ENCODE assay signal across 9 cellular contexts in the genomic region with DNA sequence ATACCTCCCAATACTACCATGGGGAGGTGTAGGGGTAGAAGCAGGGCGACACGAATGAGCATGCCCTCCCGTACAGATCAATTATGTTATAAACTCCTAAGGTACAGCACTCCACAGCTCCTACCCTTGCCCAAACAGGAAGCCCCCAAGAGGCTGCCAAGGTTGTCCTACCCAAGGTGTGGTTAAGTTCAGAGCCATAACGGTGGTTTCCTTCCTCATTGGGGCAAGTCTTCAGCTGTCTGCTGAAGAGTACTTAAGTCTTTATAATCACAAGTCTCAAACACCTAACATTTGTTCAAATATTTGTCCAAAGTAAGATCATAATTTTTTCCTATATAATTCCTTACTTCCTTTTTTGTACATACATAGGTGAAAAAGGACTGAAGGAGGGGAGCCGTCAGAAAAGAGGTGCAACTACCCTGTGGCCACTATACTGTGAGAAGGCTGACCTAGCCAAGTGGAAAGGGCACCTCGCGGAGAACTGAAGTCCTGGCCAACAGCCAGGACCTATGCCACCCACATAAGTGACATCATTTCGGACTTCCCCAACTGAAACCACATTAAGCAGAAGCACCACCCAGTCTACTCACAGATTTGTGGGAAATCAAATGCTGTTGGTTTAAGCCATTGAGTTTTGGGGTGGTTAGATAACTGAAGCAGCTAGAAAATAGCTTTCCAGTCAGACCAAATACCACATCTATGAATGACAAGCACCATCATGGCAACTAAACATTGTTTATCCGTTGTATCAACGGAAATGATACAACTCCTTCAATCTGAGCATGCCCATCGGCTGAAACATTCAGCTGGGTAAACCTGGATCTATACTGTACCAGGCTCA. TPM values are rescaled to one million over a fixed set of nuclear protein-coding genes. Genes with fewer than 3 reads are reported as not detected.
DNase-seq lines count a peak whose midpoint lies in the region; FAIRE-seq and TF ChIP-seq lines count a peak whose summit lies in the region.
"Had no signal": no experiment of that assay in that cellular context is flagged by ENCODE, and none has a peak within 500 bp of the region (broad histone marks: within the 10 kb centered on the region; RNA-seq: fewer than 3 reads in every experiment).

No MANE protein-coding gene starts in this region.

- peaks cover 19% of the 10 kb centered on the region for H3K79me2 ChIP-seq in MM.1S (ENCODE audit: low read length)
- peaks cover 32% of the 10 kb centered on the region for H3K79me2 ChIP-seq in endothelial cell of umbilical vein (ENCODE audit: control insufficient read depth, insufficient read depth, low read length)

- H3K4me3 Mint-ChIP-seq in activated CD4-positive, alpha-beta T cell treated with anti-CD3 and anti-CD28 coated beads, Interleukin-2, amount 10 ng/mL, durations not matched to agents 7 days and 5 days: peak overlapping the region; percentile 63

- POLR2A ChIA-PET in activated CD4-positive, alpha-beta T cell treated with anti-CD3 and anti-CD28 coated beads, Interleukin-2, amount 10 ng/mL, durations not matched to agents 7 days and 5 days (lab: Charles Lee): no interaction called here
- POLR2A ChIA-PET in endothelial cell of umbilical vein (lab: Charles Lee): no interaction called here

- no peak for FAIRE-seq in endothelial cell of umbilical vein (lab: Jason Lieb, UNC)

- no peaks in the 10 kb centered on the region for H3K27me3 ChIP-seq in MM.1S (replicated peaks; ENCODE audit: insufficient read depth, low read length)
- no peaks in the 10 kb centered on the region for H3K27me3 ChIP-seq in endothelial cell of umbilical vein (ENCODE audit: control insufficient read depth in 2 of 2, insufficient read depth in 2 of 2, low read length in 2 of 2)

- H3K27ac Mint-ChIP-seq in activated CD4-positive, alpha-beta T cell treated with anti-CD3 and anti-CD28 coated beads, Interleukin-2, amount 10 ng/mL, durations not matched to agents 7 days and 5 days: peak overlapping the region; percentile 95

- dilution Hi-C loops in endothelial cell of umbilical vein (cut with MboI; ENCODE audit: extremely low pct_ligation_motif_present, low sequenced_read_pairs): no loop called here

- DNase-seq in DMS 273 (lab: John Stamatoyannopoulos, UW; ENCODE audit: unreplicated experiment): peak; percentile 5
- DNase-seq in DMS 273 treated with DMSO at 0.1 percent for 48 hours (lab: John Stamatoyannopoulos, UW): no peak
- peak; percentile 24 for DNase-seq in MM.1S
- peak; percentile 76 for DNase-seq in activated CD4-positive, alpha-beta T cell treated with anti-CD3 and anti-CD28 coated beads, Interleukin-2, amount 10 ng/mL, durations not matched to agents 7 days and 5 days
- DNase-seq in endothelial cell of umbilical vein (ENCODE audit: low read depth, low spot score): peak; percentile 40
- DNase-seq in stimulated activated CD4-positive, alpha-beta T cell treated with anti-CD3 and anti-CD28 coated beads, Interleukin-1b, Interleukin-23, amount 100 ng/mL, for 48 hours: peak; percentile 61
- DNase-seq in COLO829 (ENCODE audit: low spot score): no peak
- DNase-seq in DMS79 treated with DMSO at 0.1 percent for 48 hours (lab: John Stamatoyannopoulos, UW): no peak

- H3K9me3 Mint-ChIP-seq in activated CD4-positive, alpha-beta T cell treated with anti-CD3 and anti-CD28 coated beads, Interleukin-2, amount 10 ng/mL, durations not matched to agents 7 days and 5 days: no peaks in the 10 kb centered on the region

- H4K20me1 ChIP-seq in MM.1S (ENCODE audit: insufficient read depth, low read length) (no peaks in the 10 kb centered on the region), endothelial cell of umbilical vein (replicated peaks; ENCODE audit: control insufficient read depth, extremely low read depth, insufficient read depth, low read length) (no peaks in the 10 kb centered on the region)

- H3K9me1 ChIP-seq in endothelial cell of umbilical vein (replicated peaks; ENCODE audit: control insufficient read depth, extremely low read depth, insufficient read depth, low read length): no peaks in the 10 kb centered on the region

- H3K9me2 ChIP-seq in MM.1S (replicated peaks; ENCODE audit: insufficient read depth, low read length): no peaks in the 10 kb centered on the region

- H3K27ac ChIP-seq in MM.1S (ENCODE audit: low read length) (peak overlapping the region; percentile 5; the same call in 1 of the 2 replicates), endothelial cell of umbilical vein (ENCODE audit: insufficient read depth, low read depth, low read length) (peak overlapping the region; percentile 20)
- H3K27ac ChIP-seq: 22Rv1 had no signal

- H3K4me2 ChIP-seq in MM.1S (ENCODE audit: low read depth, low read length): no peak overlapping the region
- H3K4me2 ChIP-seq in endothelial cell of umbilical vein (ENCODE audit: insufficient read depth, low read length): no peak overlapping the region

- CTCF ChIA-PET in activated CD4-positive, alpha-beta T cell treated with anti-CD3 and anti-CD28 coated beads, Interleukin-2, amount 10 ng/mL, durations not matched to agents 7 days and 5 days (lab: Charles Lee): interaction anchor here (0.6 to 2.0 kb wide), 3 partner anchors 10 to 36 kb away, joined by 3 to 7 read pairs (median 5); no protein-coding TSS in a partner anchor
- CTCF ChIA-PET in endothelial cell of umbilical vein (lab: Charles Lee): interaction anchor here (1.1 to 1.6 kb wide), 3 partner anchors 10 to 69 kb away, joined by 3 to 6 read pairs (median 4); no protein-coding TSS in a partner anchor

- BruUV-seq in endothelial cell of umbilical vein (replicated peaks; lab: Mats Ljungman, UMichigan): no TSS peak

- H3F3A ChIP-seq in MM.1S (ENCODE audit: insufficient read depth, low read length): no peaks in the 10 kb centered on the region

- no peak for TF ChIP-seq CTCF in MM.1S (IDR thresholded peaks at IDR 0.05; ENCODE audit: low read length)
- TF ChIP-seq CTCF in endothelial cell of umbilical vein (IDR thresholded peaks at IDR 0.05; ENCODE audit: extremely low read depth in 1 of 2, insufficient read depth in 1 of 2, low read depth in 1 of 2, low read length in 2 of 2): no peak

- peaks cover 55% of the 10 kb centered on the region for H3K4me1 Mint-ChIP-seq in activated CD4-positive, alpha-beta T cell treated with anti-CD3 and anti-CD28 coated beads, Interleukin-2, amount 10 ng/mL, durations not matched to agents 7 days and 5 days

- H3K4me1 ChIP-seq in MM.1S (ENCODE audit: low read length) (0 out of 2 replicates have a peak, but pooled peaks cover 9% of the 10 kb centered on the region), endothelial cell of umbilical vein (ENCODE audit: control insufficient read depth, extremely low read depth, insufficient read depth, low read length) (peaks cover 10% of the 10 kb centered on the region)

- H3K9ac ChIP-seq in MM.1S (ENCODE audit: low read length): no peak overlapping the region
- H3K9ac ChIP-seq in endothelial cell of umbilical vein (replicated peaks; ENCODE audit: extremely low read depth, insufficient read depth, low read length): no peak overlapping the region

- TF ChIP-seq POLR2A in endothelial cell of umbilical vein (IDR thresholded peaks at IDR 0.05; ENCODE audit: low read depth, low read length): no peak

- no peaks in the 10 kb centered on the region for H3K27me3 Mint-ChIP-seq in activated CD4-positive, alpha-beta T cell treated with anti-CD3 and anti-CD28 coated beads, Interleukin-2, amount 10 ng/mL, durations not matched to agents 7 days and 5 days

- H3K36me3 Mint-ChIP-seq in activated CD4-positive, alpha-beta T cell treated with anti-CD3 and anti-CD28 coated beads, Interleukin-2, amount 10 ng/mL, durations not matched to agents 7 days and 5 days (ENCODE audit: low read depth): peaks cover 22% of the 10 kb centered on the region

- H2AFZ ChIP-seq in MM.1S (ENCODE audit: low read length): no peak overlapping the region
- H2AFZ ChIP-seq in endothelial cell of umbilical vein (ENCODE audit: low read depth, low read length): no peak overlapping the region

- intact Hi-C loops in endothelial cell of umbilical vein (cut with micrococcal nuclease): loop anchor here (5.0 kb wide), 1 partner anchor 386 kb away; a partner anchor contains a TSS

- H3K36me3 ChIP-seq in MM.1S (replicated peaks; ENCODE audit: insufficient read depth, low read length): no peaks in the 10 kb centered on the region
- H3K36me3 ChIP-seq in endothelial cell of umbilical vein (ENCODE audit: control insufficient read depth in 2 of 2, extremely low read depth in 1 of 2, insufficient read depth in 2 of 2, low read length in 2 of 2): peaks cover 0 to 5% of the 10 kb centered on the region in 2 experiments

- H3K4me3 ChIP-seq in MM.1S (ENCODE audit: low read length) (no peak overlapping the region), endothelial cell of umbilical vein (replicated peaks in 1 of 3; ENCODE audit: insufficient read depth in 1 of 3, low read depth in 1 of 3, low read length in 3 of 3) (no peak overlapping the region)

- no peaks in the 10 kb centered on the region for H3K9me3 ChIP-seq in MM.1S (replicated peaks; ENCODE audit: insufficient read depth, low read length)
- H3K9me3 ChIP-seq in endothelial cell of umbilical vein (replicated peaks; ENCODE audit: control insufficient read depth, insufficient read depth, low read length): no peaks in the 10 kb centered on the region

TF ChIP-seq in endothelial cell of umbilical vein, 7 proteins besides CTCF, POLR2A, EP300 and RAD21 (continues in another document):
- TF ChIP-seq FOS (IDR thresholded peaks at IDR 0.05; ENCODE audit: borderline replicate concordance, insufficient read depth, low read length) (no peak), JUN (IDR thresholded peaks at IDR 0.05; ENCODE audit: borderline replicate concordance, insufficient read depth, insufficient read length, low read depth) (no peak), MYC (IDR thresholded peaks at IDR 0.05; ENCODE audit: low read depth, low read length) (no peak), GATA2 (IDR thresholded peaks at IDR 0.05; ENCODE audit: insufficient read depth, insufficient read length, low read depth, low read length) (no peak), POLR2AphosphoS5 (IDR thresholded peaks at IDR 0.05; ENCODE audit: insufficient read depth, low read depth, low read length) (no peak), EZH2 (IDR thresholded peaks at IDR 0.05; ENCODE audit: borderline replicate concordance, low read depth, low read length, severe bottlenecking) (no peak)

RNA-seq across cellular contexts. Expression of a gene that starts 2.9 kb away (rescaled TPM):
- total RNA-seq in activated CD4-positive, alpha-beta T cell treated with anti-CD3 and anti-CD28 coated beads, Interleukin-2, amount 10 ng/mL, durations not matched to agents 7 days and 5 days: 10 to 100 TPM; 15.5 to 18.0 TPM
- total RNA-seq in endothelial cell of umbilical vein: 15.7 and 16.3 TPM in 2 replicates
- 8.6 TPM in 2 replicates for polyA plus RNA-seq in endothelial cell of umbilical vein
- polyA plus RNA-seq in endothelial cell of umbilical vein (2011; cell fraction: cytosol; rRNA removed): 6.5 and 6.8 TPM in 2 replicates
- 17.6 and 17.9 TPM in 2 replicates for polyA plus RNA-seq in endothelial cell of umbilical vein (2011; cell fraction: nucleus; rRNA removed)
- 9.8 and 11.1 TPM in 2 replicates for polyA plus RNA-seq in endothelial cell of umbilical vein (2012)
- polyA minus RNA-seq in endothelial cell of umbilical vein: 29.3 and 37.9 TPM in 2 replicates
- polyA minus RNA-seq in endothelial cell of umbilical vein (2011; cell fraction: cytosol; rRNA and poly(A)+ RNA removed): 7.6 TPM
- polyA minus RNA-seq in endothelial cell of umbilical vein (2011; cell fraction: nucleus; rRNA and poly(A)+ RNA removed): 29.8 and 31.7 TPM in 2 replicates

Comparison
In these comparisons a context has a peak if more than half of its experiments do, and no peak if none do; other contexts are left out.
1. DNase-seq: peak in DMS 273 (single experiment), MM.1S (single experiment), activated CD4-positive, alpha-beta T cell treated with anti-CD3 and anti-CD28 coated beads, Interleukin-2, amount 10 ng/mL, durations not matched to agents 7 days and 5 days (single experiment), endothelial cell of umbilical vein (single experiment) and stimulated activated CD4-positive, alpha-beta T cell treated with anti-CD3 and anti-CD28 coated beads, Interleukin-1b, Interleukin-23, amount 100 ng/mL, for 48 hours (single experiment); none in DMS 273 treated with DMSO at 0.1 percent for 48 hours (single experiment), COLO829 (single experiment) and DMS79 treated with DMSO at 0.1 percent for 48 hours (single experiment).